In the genomic region with DNA sequence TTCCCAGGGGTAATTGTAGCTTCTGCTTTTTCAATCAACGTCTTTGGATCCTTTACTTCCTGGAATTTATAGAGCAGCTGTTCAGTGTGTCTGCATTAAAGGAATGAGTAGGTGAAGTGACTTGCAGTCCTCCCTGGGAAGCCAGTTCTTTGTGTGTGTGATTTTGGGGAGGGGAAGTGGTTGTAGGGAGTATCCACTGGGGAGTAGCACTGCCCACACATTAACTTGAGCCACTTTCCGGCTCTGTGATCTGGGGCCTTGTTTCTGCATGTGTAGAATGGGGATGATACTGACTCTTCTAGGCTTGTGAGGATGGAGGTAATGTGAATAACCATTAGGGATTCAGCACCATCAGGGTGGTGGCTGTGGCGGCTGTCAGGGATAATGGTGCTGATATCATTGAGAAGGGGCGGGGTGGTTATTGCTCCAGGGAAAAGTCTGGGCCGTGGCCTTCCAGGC, we compare ENCODE assay signal across 9 cellular contexts. TPM values are rescaled to one million over a fixed set of nuclear protein-coding genes. Genes with fewer than 3 reads are reported as not detected.
DNase-seq lines count a peak whose midpoint lies in the region; ATAC-seq and TF ChIP-seq lines count a peak whose summit lies in the region.
"Had no signal": no experiment of that assay in that cellular context is flagged by ENCODE, and none has a peak within 500 bp of the region (broad histone marks: within the 10 kb centered on the region; RNA-seq: fewer than 3 reads in every experiment).

No MANE protein-coding gene starts in this region.

- no peaks in the 10 kb centered on the region for H3K9me3 Mint-ChIP-seq in activated T-cell treated with anti-CD3 and anti-CD28 coated beads, Interleukin-2, amount 50 U/mL, for 24 hours
- H3K9me3 Mint-ChIP-seq in activated B cell treated with CpG ODN at 0.5 μM for 24 hours = no peaks in the 10 kb centered on the region
- H3K9me3 Mint-ChIP-seq in stimulated activated memory B cell treated with anti-CD40 and anti-IgM and Interleukin-4, amounts not matched to agents 10 μg/mL and 1 μg/mL and 100 μg/mL, for 72 hours = no peaks in the 10 kb centered on the region

- H3K36me3 Mint-ChIP-seq in activated T-cell treated with anti-CD3 and anti-CD28 coated beads, Interleukin-2, amount 50 U/mL, for 24 hours (ENCODE audit: low read depth) = peaks cover 64% of the 10 kb centered on the region
- H3K36me3 Mint-ChIP-seq in activated B cell treated with CpG ODN at 0.5 μM for 24 hours (ENCODE audit: low read depth) = peaks cover 53% of the 10 kb centered on the region
- peaks cover 5% of the 10 kb centered on the region for H3K36me3 Mint-ChIP-seq in stimulated activated memory B cell treated with anti-CD40 and anti-IgM and Interleukin-4, amounts not matched to agents 10 μg/mL and 1 μg/mL and 100 μg/mL, for 72 hours

- H3K27me3 Mint-ChIP-seq in activated T-cell treated with anti-CD3 and anti-CD28 coated beads, Interleukin-2, amount 50 U/mL, for 24 hours = no peaks in the 10 kb centered on the region
- H3K27me3 Mint-ChIP-seq in activated B cell treated with CpG ODN at 0.5 μM for 24 hours = no peaks in the 10 kb centered on the region
- H3K27me3 Mint-ChIP-seq in stimulated activated memory B cell treated with anti-CD40 and anti-IgM and Interleukin-4, amounts not matched to agents 10 μg/mL and 1 μg/mL and 100 μg/mL, for 72 hours = no peaks in the 10 kb centered on the region

- TF ChIP-seq CTCF in activated B cell treated with CpG ODN at 0.5 μM for 24 hours (IDR thresholded peaks at IDR 0.05) = no peak

- intact Hi-C loops in activated B cell treated with CpG ODN at 0.5 μM for 24 hours (cut with micrococcal nuclease) = loop anchor here (1.0 to 5.0 kb wide), 6 partner anchors 23 to 299 kb away; no protein-coding TSS in a partner anchor

- ATAC-seq in HG03064 (IDR thresholded peaks at IDR 0.05; ENCODE audit: low read depth, unreplicated experiment) = peak; percentile 32
- ATAC-seq in activated B cell treated with CpG ODN at 0.5 μM for 24 hours (ENCODE audit: low read depth) = peak; percentile 19
- peak; percentile 50 for ATAC-seq in stimulated activated memory B cell treated with anti-CD40 and anti-IgM and Interleukin-4, amounts not matched to agents 10 μg/mL and 1 μg/mL and 100 μg/mL, for 72 hours
- no peak for ATAC-seq in GM21367 (IDR thresholded peaks at IDR 0.05; ENCODE audit: unreplicated experiment)

- CTCF ChIA-PET in activated B cell treated with CpG ODN at 0.5 μM for 24 hours (lab: Charles Lee) = interaction anchor here (1.2 to 2.0 kb wide), 3 partner anchors 23 to 55 kb away, joined by 4 to 6 read pairs (median 4); partner anchors contain the start of gene TMEM131L

- peak overlapping the region; percentile 38 for H3K4me3 Mint-ChIP-seq in activated T-cell treated with anti-CD3 and anti-CD28 coated beads, Interleukin-2, amount 50 U/mL, for 24 hours
- peak overlapping the region; percentile 71 for H3K4me3 Mint-ChIP-seq in activated B cell treated with CpG ODN at 0.5 μM for 24 hours
- peak overlapping the region; percentile 51 for H3K4me3 Mint-ChIP-seq in stimulated activated memory B cell treated with anti-CD40 and anti-IgM and Interleukin-4, amounts not matched to agents 10 μg/mL and 1 μg/mL and 100 μg/mL, for 72 hours

- POLR2A ChIA-PET in activated B cell treated with CpG ODN at 0.5 μM for 24 hours (lab: Charles Lee) = interaction anchor here (0.8 to 4.2 kb wide), 5 partner anchors 12 to 55 kb away, joined by 4 to 41 read pairs (median 9); partner anchors contain the start of gene TMEM131L

- no peak for DNase-seq in activated T-cell treated with anti-CD3 and anti-CD28 coated beads, Interleukin-2, amount 50 U/mL, for 24 hours
- DNase-seq in activated T-cell treated with anti-CD3 and anti-CD28 coated beads for 4 hours (no peak), activated B cell treated with CpG ODN at 0.5 μM for 24 hours (no peak), hypothalamus (lab: John Stamatoyannopoulos, UW) (no peak), inferior parietal cortex (ENCODE audit: extremely low spot score) (no peak)
- DNase-seq: left cardiac atrium had no signal

- peaks cover 90% of the 10 kb centered on the region for H3K4me1 Mint-ChIP-seq in activated T-cell treated with anti-CD3 and anti-CD28 coated beads, Interleukin-2, amount 50 U/mL, for 24 hours (ENCODE audit: low read depth)
- H3K4me1 Mint-ChIP-seq in activated B cell treated with CpG ODN at 0.5 μM for 24 hours = peaks cover 94% of the 10 kb centered on the region
- peaks cover 85% of the 10 kb centered on the region for H3K4me1 Mint-ChIP-seq in stimulated activated memory B cell treated with anti-CD40 and anti-IgM and Interleukin-4, amounts not matched to agents 10 μg/mL and 1 μg/mL and 100 μg/mL, for 72 hours

- H3K27ac Mint-ChIP-seq in activated T-cell treated with anti-CD3 and anti-CD28 coated beads, Interleukin-2, amount 50 U/mL, for 24 hours = peak overlapping the region; percentile 98
- H3K27ac Mint-ChIP-seq in activated B cell treated with CpG ODN at 0.5 μM for 24 hours = peak overlapping the region; percentile 90
- H3K27ac Mint-ChIP-seq in stimulated activated memory B cell treated with anti-CD40 and anti-IgM and Interleukin-4, amounts not matched to agents 10 μg/mL and 1 μg/mL and 100 μg/mL, for 72 hours = peak overlapping the region; percentile 86

RNA-seq across cellular contexts. Expression of gene TMEM131L, which starts 54.7 kb away (rescaled TPM):
- total RNA-seq in activated B cell treated with CpG ODN at 0.5 μM for 24 hours = 170 and 193 TPM in 2 replicates
